Comparison of ENCODE assay signal across 8 cellular contexts in the genomic region with DNA sequence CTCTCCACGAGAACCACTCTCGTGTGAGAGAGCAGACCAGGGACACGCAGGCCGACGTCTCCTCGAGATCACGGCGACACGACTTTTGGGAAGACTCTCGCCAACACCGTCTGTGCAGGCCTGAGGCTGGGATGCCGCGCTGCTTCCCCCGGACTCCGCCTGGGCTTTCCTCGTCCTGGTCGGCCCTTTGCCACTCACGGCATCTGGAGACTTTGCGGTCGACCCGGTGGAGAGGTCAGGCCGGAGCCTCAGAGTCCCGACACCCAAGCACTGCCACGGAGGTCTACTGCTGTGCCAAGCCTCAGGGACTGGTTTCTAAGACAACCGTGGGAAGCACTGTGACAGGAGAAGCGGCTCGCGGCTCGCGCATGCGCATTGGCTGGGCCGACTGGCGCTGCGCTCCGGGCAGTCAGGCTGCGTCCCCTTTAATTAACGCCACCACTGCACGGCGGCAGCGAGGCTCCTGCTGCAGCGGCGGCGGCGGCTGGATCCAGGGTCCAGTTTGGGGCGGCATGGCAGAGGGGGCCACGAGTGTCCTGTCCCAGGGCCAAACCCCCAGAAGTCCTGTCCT. TPM values are rescaled to one million over a fixed set of nuclear protein-coding genes. Genes with fewer than 3 reads are reported as not detected.
"Had no signal": no experiment of that assay in that cellular context is flagged by ENCODE, and none has a peak within 500 bp of the region (broad histone marks: within the 10 kb centered on the region; RNA-seq: fewer than 3 reads in every experiment).

No MANE protein-coding gene starts in this region.

RNA-seq across cellular contexts. Expression of a gene that starts 9.1 kb away (rescaled TPM):
- total RNA-seq: HT-29, LHCN-M2, MCF 10A, PC-9, Peyer's patch, Right ventricle myocardium superior, RPMI7951, SJSA1 had no signal
